8 cellular contexts compared by ENCODE assay signal in the genomic region with DNA sequence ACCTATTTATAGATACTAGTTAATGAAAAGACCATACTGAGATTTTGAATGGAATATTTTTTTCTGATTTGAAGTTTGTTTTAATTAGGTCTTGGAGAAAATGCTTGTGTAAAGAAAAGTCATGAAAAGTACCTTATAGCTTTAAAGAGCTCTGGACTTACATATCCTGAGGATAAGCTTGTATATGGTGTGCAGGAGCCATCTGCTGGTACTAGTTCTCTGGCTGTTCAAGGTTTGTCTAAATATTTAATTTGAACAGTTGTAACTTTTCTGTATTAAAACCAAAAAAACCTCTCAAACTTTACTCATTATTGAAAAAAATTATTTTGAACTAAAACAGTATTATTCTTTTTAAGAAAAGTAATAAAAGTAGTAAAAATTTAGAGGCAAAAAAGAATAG. TPM values are rescaled to one million over a fixed set of nuclear protein-coding genes. Genes with fewer than 3 reads are reported as not detected.
A peak's percentile ranks its signal among the peaks of the same experiment; 100 is the strongest.
DNase-seq lines count a peak whose midpoint lies in the region; ATAC-seq and TF ChIP-seq lines count a peak whose summit lies in the region.

No MANE protein-coding gene starts in this region.

- no peaks in the 10 kb centered on the region for H3K9me3 Mint-ChIP-seq in CD4-positive, alpha-beta T cell
- no peaks in the 10 kb centered on the region for H3K9me3 Mint-ChIP-seq in HFFc6

- H3K4me1 Mint-ChIP-seq in CD4-positive, alpha-beta T cell (ENCODE audit: low read depth): peaks cover 4% of the 10 kb centered on the region
- peaks cover 12% of the 10 kb centered on the region for H3K4me1 Mint-ChIP-seq in HFFc6 (ENCODE audit: low read depth)

- POLR2A ChIA-PET in CD4-positive, alpha-beta T cell (lab: Charles Lee): no interaction called here

- no peaks in the 10 kb centered on the region for H3K27me3 Mint-ChIP-seq in CD4-positive, alpha-beta T cell
- H3K27me3 Mint-ChIP-seq in HFFc6 (ENCODE audit: insufficient read depth): no peaks in the 10 kb centered on the region

- H3K36me3 Mint-ChIP-seq in CD4-positive, alpha-beta T cell (ENCODE audit: low read depth): peaks cover 44% of the 10 kb centered on the region
- peaks cover 7% of the 10 kb centered on the region for H3K36me3 Mint-ChIP-seq in HFFc6 (ENCODE audit: low read depth)

- H3K27ac Mint-ChIP-seq in CD4-positive, alpha-beta T cell: peak overlapping the region; percentile 21
- no peak overlapping the region for H3K27ac Mint-ChIP-seq in HFFc6

- no peaks in the 10 kb centered on the region for H3K4me1 ChIP-seq in adrenal gland (replicated peaks in 1 of 2)
- peaks cover 0 to 3% of the 10 kb centered on the region in 2 donors for H3K4me1 ChIP-seq in uterus

- no peaks in the 10 kb centered on the region for H3K36me3 ChIP-seq in adrenal gland (replicated peaks in 1 of 2)
- H3K36me3 ChIP-seq in kidney epithelial cell (ENCODE audit: control insufficient read depth, insufficient read depth, low read length): no peaks in the 10 kb centered on the region
- no peaks in the 10 kb centered on the region for H3K36me3 ChIP-seq in uterus

- intact Hi-C loops in CD4-positive, alpha-beta T cell (cut with DNase I, micrococcal nuclease): loop anchor here in 1 of 2 experiments (5.0 kb wide), 1 partner anchor 55 kb away; a partner anchor contains a TSS
- intact Hi-C loops in adrenal gland (cut with DNase I): no loop called here
- intact Hi-C loops in uterus (cut with DNase I; ENCODE audit: low total_unique reads): loop anchor here (10.0 kb wide), 1 partner anchor 53 kb away; a partner anchor contains a TSS

- H3K4me3 Mint-ChIP-seq in CD4-positive, alpha-beta T cell: no peak overlapping the region
- H3K4me3 Mint-ChIP-seq in HFFc6: no peak overlapping the region

- TF ChIP-seq POLR2A in adrenal gland (IDR thresholded peaks at IDR 0.05) (no peak), uterus (IDR thresholded peaks at IDR 0.05) (no peak)

- H3K27me3 ChIP-seq in CD4-positive, alpha-beta T cell (ENCODE audit: control insufficient read depth, insufficient read depth, low read length): no peaks in the 10 kb centered on the region
- no peaks in the 10 kb centered on the region for H3K27me3 ChIP-seq in adrenal gland
- no peaks in the 10 kb centered on the region for H3K27me3 ChIP-seq in kidney epithelial cell (ENCODE audit: control insufficient read depth, insufficient read depth, low read length)
- no peaks in the 10 kb centered on the region for H3K27me3 ChIP-seq in uterus

- H3K4me3 ChIP-seq in adrenal gland (no peak overlapping the region), kidney epithelial cell (ENCODE audit: low read depth, low read length) (no peak overlapping the region), uterus (no peak overlapping the region)

- no peak overlapping the region for H3K27ac ChIP-seq in CD4-positive, alpha-beta T cell (ENCODE audit: low read depth, low read length)
- H3K27ac ChIP-seq in adrenal gland (no peak overlapping the region), uterus (no peak overlapping the region)

- H3K9me3 ChIP-seq in CD4-positive, alpha-beta T cell (ENCODE audit: control insufficient read depth, low read length): no peaks in the 10 kb centered on the region
- no peaks in the 10 kb centered on the region for H3K9me3 ChIP-seq in adrenal gland (replicated peaks in 1 of 3)
- H3K9me3 ChIP-seq in uterus: no peaks in the 10 kb centered on the region

- no peak for ATAC-seq in CD4-positive, alpha-beta T cell (ENCODE audit: poor library complexity)
- ATAC-seq in HG03571 (IDR thresholded peaks at IDR 0.05; ENCODE audit: unreplicated experiment): no peak

- no peak for TF ChIP-seq CTCF in CD4-positive, alpha-beta T cell (IDR thresholded peaks at IDR 0.05)
- TF ChIP-seq CTCF in HFFc6 (IDR thresholded peaks at IDR 0.05): peak; percentile 47
- TF ChIP-seq CTCF in adrenal gland (IDR thresholded peaks at IDR 0.05): peak in 5 of 6 experiments; percentile 32 to 46 (median 35)
- peak; percentile 25 for TF ChIP-seq CTCF in kidney epithelial cell (IDR thresholded peaks at IDR 0.05; ENCODE audit: insufficient read depth, low read length, poor library complexity, severe bottlenecking)
- TF ChIP-seq CTCF in uterus (IDR thresholded peaks at IDR 0.05): peak in 1 of 4 experiments; percentile 7

- no peak for DNase-seq in CD4-positive, alpha-beta T cell
- DNase-seq in HFFc6 (no peak), adrenal gland (peak in 1 of 7 donors; percentile 25), kidney epithelial cell (ENCODE audit: low read depth) (no peak), DMS153 (lab: John Stamatoyannopoulos, UW) (no peak), NCI-H128 (lab: John Stamatoyannopoulos, UW; ENCODE audit: unreplicated experiment) (no peak), uterus (no peak)

- CTCF ChIA-PET in CD4-positive, alpha-beta T cell (lab: Charles Lee): interaction anchor here (1.5 kb wide), 1 partner anchor 53 kb away, joined by 6 read pairs; a partner anchor contains a TSS

RNA-seq across cellular contexts. Expression of a gene that starts 50.2 kb away (rescaled TPM):
- total RNA-seq in CD4-positive, alpha-beta T cell: 10 to 100 TPM; 32.1 to 35.2 TPM
- total RNA-seq in HFFc6 (2021; fragmentation: NEBNext Ultra II Directional; extraction: Animal tissue kit (Norgen Biotek cat#: 25700)): 10 to 100 TPM; 30.1 to 46.3 (median 40.5) TPM
- 10 to 100 TPM; 33.9 to 85.7 (median 62.8) TPM for total RNA-seq in adrenal gland
- 10 to 100 TPM; 25.5 to 78.0 (median 26.3) TPM for polyA plus RNA-seq in adrenal gland
- total RNA-seq in kidney epithelial cell: 18.2 and 23.0 TPM in 2 replicates
- 100 to 1,000 TPM in 1 of 4 donors, 10 to 100 TPM in 3; 40.0 to 147 (median 87.7) TPM for total RNA-seq in uterus

RNA-seq across cellular contexts. Expression of a gene that starts 52.7 kb away (rescaled TPM):
- total RNA-seq in CD4-positive, alpha-beta T cell: 10 to 100 TPM; 13.2 to 16.0 TPM
- 10 to 100 TPM; 56.8 to 77.7 (median 65.7) TPM for total RNA-seq in HFFc6 (2021; fragmentation: NEBNext Ultra II Directional; extraction: Animal tissue kit (Norgen Biotek cat#: 25700))
- total RNA-seq in adrenal gland (10 to 100 TPM; 18.2 to 60.5 (median 43.1) TPM), kidney epithelial cell (46.1 and 54.1 TPM in 2 replicates), uterus (100 to 1,000 TPM in 1 of 4 donors, 10 to 100 TPM in 3; 28.5 to 763 (median 38.4) TPM)
- polyA plus RNA-seq in adrenal gland: 10 to 100 TPM; 52.8 to 89.1 (median 63.9) TPM
